Comparison of ENCODE assay signal across 1 cellular context in genomic region chr14:21098892-21099595, GRCh38.
A peak's percentile ranks its signal among the peaks of the same experiment; 100 is the strongest.
TF ChIP-seq lines count a peak whose summit lies in the region.

No MANE protein-coding gene starts in this region.

TF ChIP-seq in HEK293, 187 proteins besides CTCF, POLR2A, EP300 and RAD21 (continued from another document):
- TF ChIP-seq, protein P1, sequence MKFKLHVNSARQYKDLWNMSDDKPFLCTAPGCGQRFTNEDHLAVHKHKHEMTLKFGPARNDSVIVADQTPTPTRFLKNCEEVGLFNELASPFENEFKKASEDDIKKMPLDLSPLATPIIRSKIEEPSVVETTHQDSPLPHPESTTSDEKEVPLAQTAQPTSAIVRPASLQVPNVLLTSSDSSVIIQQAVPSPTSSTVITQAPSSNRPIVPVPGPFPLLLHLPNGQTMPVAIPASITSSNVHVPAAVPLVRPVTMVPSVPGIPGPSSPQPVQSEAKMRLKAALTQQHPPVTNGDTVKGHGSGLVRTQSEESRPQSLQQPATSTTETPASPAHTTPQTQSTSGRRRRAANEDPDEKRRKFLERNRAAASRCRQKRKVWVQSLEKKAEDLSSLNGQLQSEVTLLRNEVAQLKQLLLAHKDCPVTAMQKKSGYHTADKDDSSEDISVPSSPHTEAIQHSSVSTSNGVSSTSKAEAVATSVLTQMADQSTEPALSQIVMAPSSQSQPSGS (tag by site-specific recombination; IDR thresholded peaks at IDR 0.05; ENCODE audit: low read depth) = no peak
- TF ChIP-seq, protein P2, sequence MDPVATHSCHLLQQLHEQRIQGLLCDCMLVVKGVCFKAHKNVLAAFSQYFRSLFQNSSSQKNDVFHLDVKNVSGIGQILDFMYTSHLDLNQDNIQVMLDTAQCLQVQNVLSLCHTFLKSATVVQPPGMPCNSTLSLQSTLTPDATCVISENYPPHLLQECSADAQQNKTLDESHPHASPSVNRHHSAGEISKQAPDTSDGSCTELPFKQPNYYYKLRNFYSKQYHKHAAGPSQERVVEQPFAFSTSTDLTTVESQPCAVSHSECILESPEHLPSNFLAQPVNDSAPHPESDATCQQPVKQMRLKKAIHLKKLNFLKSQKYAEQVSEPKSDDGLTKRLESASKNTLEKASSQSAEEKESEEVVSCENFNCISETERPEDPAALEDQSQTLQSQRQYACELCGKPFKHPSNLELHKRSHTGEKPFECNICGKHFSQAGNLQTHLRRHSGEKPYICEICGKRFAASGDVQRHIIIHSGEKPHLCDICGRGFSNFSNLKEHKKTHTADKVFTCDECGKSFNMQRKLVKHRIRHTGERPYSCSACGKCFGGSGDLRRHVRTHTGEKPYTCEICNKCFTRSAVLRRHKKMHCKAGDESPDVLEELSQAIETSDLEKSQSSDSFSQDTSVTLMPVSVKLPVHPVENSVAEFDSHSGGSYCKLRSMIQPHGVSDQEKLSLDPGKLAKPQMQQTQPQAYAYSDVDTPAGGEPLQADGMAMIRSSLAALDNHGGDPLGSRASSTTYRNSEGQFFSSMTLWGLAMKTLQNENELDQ (tag by site-specific recombination; IDR thresholded peaks at IDR 0.05; ENCODE audit: low read depth) = no peak
- TF ChIP-seq, protein P3, sequence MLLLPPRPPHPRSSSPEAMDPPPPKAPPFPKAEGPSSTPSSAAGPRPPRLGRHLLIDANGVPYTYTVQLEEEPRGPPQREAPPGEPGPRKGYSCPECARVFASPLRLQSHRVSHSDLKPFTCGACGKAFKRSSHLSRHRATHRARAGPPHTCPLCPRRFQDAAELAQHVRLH (tag by site-specific recombination; IDR thresholded peaks at IDR 0.05) = no peak
- TF ChIP-seq ZNF449 (tag by site-specific recombination; IDR thresholded peaks at IDR 0.05) = peak; percentile 63; the same call in 1 of the 2 replicates
- peak; percentile 82 for TF ChIP-seq PRDM10 (tag by site-specific recombination; IDR thresholded peaks at IDR 0.05)
